ENCODE assay signal across 1 cellular context in the genomic region with DNA sequence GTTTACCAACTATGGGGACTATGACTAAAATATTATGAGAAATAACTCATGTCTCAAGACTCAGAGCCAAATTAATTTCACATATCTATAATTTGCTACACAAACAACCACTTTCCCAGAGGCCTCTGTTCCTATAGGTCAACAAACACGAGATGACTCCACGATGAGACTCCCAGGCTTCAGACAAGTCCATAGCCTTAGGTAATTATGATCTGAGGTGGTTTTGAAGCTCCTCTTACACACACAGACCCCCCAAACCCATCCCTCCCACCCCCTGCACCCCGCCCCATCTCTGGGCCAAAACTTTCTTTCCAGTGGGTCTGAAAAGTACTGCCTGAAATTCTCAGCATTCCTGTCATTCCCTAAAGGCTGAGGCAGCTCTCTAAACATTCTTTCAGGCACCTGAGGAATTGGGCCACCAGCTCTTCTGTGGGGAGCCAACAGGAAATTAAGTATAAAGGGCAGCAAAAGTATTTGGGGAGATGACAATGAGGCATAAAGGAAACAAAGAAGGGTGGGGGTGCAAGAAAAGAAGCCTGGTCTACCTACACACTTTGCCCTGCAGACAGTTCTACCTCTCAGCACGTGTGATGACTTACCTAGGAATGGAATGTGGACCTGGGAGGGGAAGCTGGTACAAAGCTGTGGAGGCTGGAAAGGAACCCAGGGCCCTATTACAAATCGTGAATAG.
TF ChIP-seq lines count a peak whose summit lies in the region.

No MANE protein-coding gene starts in this region.

TF ChIP-seq in WTC11, 78 proteins besides CTCF, POLR2A, EP300 and RAD21 (continued from another document):
- TF ChIP-seq SMAD3 (CRISPR knock-in tag; IDR thresholded peaks at IDR 0.05; ENCODE audit: borderline replicate concordance): no peak
- TF ChIP-seq, protein P1, sequence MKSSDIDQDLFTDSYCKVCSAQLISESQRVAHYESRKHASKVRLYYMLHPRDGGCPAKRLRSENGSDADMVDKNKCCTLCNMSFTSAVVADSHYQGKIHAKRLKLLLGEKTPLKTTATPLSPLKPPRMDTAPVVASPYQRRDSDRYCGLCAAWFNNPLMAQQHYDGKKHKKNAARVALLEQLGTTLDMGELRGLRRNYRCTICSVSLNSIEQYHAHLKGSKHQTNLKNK (CRISPR knock-in tag; IDR thresholded peaks at IDR 0.05): no peak
- TF ChIP-seq, protein P2, sequence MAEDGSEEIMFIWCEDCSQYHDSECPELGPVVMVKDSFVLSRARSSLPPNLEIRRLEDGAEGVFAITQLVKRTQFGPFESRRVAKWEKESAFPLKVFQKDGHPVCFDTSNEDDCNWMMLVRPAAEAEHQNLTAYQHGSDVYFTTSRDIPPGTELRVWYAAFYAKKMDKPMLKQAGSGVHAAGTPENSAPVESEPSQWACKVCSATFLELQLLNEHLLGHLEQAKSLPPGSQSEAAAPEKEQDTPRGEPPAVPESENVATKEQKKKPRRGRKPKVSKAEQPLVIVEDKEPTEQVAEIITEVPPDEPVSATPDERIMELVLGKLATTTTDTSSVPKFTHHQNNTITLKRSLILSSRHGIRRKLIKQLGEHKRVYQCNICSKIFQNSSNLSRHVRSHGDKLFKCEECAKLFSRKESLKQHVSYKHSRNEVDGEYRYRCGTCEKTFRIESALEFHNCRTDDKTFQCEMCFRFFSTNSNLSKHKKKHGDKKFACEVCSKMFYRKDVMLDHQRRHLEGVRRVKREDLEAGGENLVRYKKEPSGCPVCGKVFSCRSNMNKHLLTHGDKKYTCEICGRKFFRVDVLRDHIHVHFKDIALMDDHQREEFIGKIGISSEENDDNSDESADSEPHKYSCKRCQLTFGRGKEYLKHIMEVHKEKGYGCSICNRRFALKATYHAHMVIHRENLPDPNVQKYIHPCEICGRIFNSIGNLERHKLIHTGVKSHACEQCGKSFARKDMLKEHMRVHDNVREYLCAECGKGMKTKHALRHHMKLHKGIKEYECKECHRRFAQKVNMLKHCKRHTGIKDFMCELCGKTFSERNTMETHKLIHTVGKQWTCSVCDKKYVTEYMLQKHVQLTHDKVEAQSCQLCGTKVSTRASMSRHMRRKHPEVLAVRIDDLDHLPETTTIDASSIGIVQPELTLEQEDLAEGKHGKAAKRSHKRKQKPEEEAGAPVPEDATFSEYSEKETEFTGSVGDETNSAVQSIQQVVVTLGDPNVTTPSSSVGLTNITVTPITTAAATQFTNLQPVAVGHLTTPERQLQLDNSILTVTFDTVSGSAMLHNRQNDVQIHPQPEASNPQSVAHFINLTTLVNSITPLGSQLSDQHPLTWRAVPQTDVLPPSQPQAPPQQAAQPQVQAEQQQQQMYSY (CRISPR knock-in tag; IDR thresholded peaks at IDR 0.05): peak; percentile 71
- peak; percentile 97 for TF ChIP-seq TEAD4 (CRISPR knock-in tag; IDR thresholded peaks at IDR 0.05)
- no peak for TF ChIP-seq HMGA2 (CRISPR knock-in tag; IDR thresholded peaks at IDR 0.05)
- TF ChIP-seq ETV6 (CRISPR knock-in tag; IDR thresholded peaks at IDR 0.05): peak; percentile 73; the same call in 1 of the 2 replicates
- no peak for TF ChIP-seq GABPB1 (CRISPR knock-in tag; IDR thresholded peaks at IDR 0.05)
- TF ChIP-seq FOXK1 (CRISPR knock-in tag; IDR thresholded peaks at IDR 0.05): peak; percentile 71
- TF ChIP-seq USF2 (CRISPR knock-in tag; IDR thresholded peaks at IDR 0.05): peak; percentile 38; the same call in 1 of the 2 replicates
- TF ChIP-seq SOX15 (CRISPR knock-in tag; IDR thresholded peaks at IDR 0.05): no peak
